In the genomic region with DNA sequence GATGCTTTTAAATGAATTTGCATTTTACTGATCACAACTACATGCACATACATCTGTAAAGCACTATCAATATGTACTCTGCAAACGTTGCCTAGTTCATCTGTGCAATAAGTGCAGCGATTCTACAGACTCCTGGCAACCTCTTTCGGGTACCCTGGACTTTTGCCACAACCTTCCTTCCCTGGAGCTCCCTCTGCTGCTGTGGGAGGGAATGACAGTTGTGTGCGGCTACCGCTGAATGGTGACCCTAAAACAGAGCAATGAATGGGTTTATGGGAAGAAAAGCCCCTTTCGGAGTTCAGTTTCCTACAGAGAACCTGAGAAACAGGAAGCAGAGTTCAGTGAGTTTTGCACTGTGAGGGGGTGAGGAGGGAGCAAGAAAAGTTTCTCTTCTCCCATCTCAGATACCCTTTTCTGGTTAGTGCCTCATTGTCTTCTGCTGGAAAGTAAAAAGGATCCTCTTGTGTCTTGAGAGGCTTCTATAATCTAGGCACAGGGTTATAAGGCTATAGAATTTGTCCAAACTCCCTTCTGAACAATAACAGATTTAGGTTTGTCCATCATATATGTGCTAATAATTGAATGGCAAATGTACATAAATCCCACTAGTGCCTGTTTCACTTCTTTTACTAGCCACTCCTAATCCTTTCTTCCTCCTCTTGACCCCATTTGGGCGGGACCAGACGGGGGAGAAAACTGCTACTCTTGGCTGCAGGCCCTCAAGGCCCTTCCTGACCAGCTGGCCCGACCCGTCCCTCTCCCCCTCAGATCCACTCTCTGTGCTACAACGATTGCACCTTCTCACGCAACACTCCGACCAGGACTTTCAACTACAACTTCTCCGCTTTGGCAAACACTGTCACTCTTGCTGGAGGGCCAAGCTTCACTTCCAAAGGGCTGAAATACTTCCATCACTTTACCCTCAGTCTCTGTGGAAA, we compare ENCODE assay signal across 8 cellular contexts. TPM values are rescaled to one million over a fixed set of nuclear protein-coding genes. Genes with fewer than 3 reads are reported as not detected.
DNase-seq lines count a peak whose midpoint lies in the region; ATAC-seq, FAIRE-seq and TF ChIP-seq lines count a peak whose summit lies in the region.

No MANE protein-coding gene starts in this region.

- no peaks in the 10 kb centered on the region for H3K36me3 ChIP-seq in DOHH2 (ENCODE audit: control insufficient read depth, low read length)
- H3K36me3 ChIP-seq in PC-3 (ENCODE audit: low read depth, low read length), result no peaks in the 10 kb centered on the region
- H3K36me3 ChIP-seq in keratinocyte (ENCODE audit: control insufficient read depth in 2 of 2, extremely low read depth in 1 of 2, insufficient read depth in 2 of 2, low read length in 2 of 2), result no peaks in the 10 kb centered on the region

- H3K4me2 ChIP-seq in DOHH2 (ENCODE audit: low read length) (peak overlapping the region; percentile 43), PC-3 (ENCODE audit: low read length) (no peak overlapping the region), keratinocyte (ENCODE audit: control insufficient read depth, extremely low read depth, insufficient read depth, low read depth, low read length) (no peak overlapping the region)

- no peak overlapping the region for H3K4me3 ChIP-seq in DOHH2 (ENCODE audit: low read length)
- H3K4me3 ChIP-seq in PC-3 (ENCODE audit: low read length), result no peak overlapping the region
- no peak overlapping the region for H3K4me3 ChIP-seq in keratinocyte (ENCODE audit: control insufficient read depth in 2 of 3, extremely low read depth in 1 of 3, insufficient read depth in 2 of 3, low read depth in 1 of 3, low read length in 3 of 3)

- dilution Hi-C loops in keratinocyte (cut with MboI; ENCODE audit: extremely low pct_ligation_motif_present, low sequenced_read_pairs), result no loop called here

- H4K20me1 ChIP-seq in DOHH2 (ENCODE audit: control insufficient read depth, insufficient read depth, low read depth, low read length) (no peaks in the 10 kb centered on the region), PC-3 (ENCODE audit: low read length) (no peaks in the 10 kb centered on the region), keratinocyte (ENCODE audit: control insufficient read depth, extremely low read depth, insufficient read depth, low read length) (no peaks in the 10 kb centered on the region)

- peak overlapping the region; percentile 32 for H2AFZ ChIP-seq in PC-3 (ENCODE audit: low read length)
- H2AFZ ChIP-seq in keratinocyte (ENCODE audit: control insufficient read depth, low read length), result no peak overlapping the region

- no peak for FAIRE-seq in keratinocyte (lab: Jason Lieb, UNC)

- no peak for ATAC-seq in PC-3
- no peak for ATAC-seq in GM19328 (IDR thresholded peaks at IDR 0.05; ENCODE audit: unreplicated experiment)

- peak; percentile 87 for DNase-seq in HEK293T (ENCODE audit: extremely low spot score)
- peak; percentile 75 for DNase-seq in PC-3
- DNase-seq in activated effector memory CD4-positive, alpha-beta T cell treated with Interleukin-2 at 50 U/mL for 16 hours, result peak; percentile 5
- no peak for DNase-seq in keratinocyte (ENCODE audit: low read depth, low spot score)
- DNase-seq in stimulated activated CD4-positive, alpha-beta T cell treated with anti-CD3 and anti-CD28 coated beads, TNF-alpha, amount 100 ng/mL, for 4 hours (ENCODE audit: low read depth in 3 of 3), result peak in 2 of 3 experiments; percentile 17 to 25
- no peak for DNase-seq in NCI-H1092 treated with DMSO at 0.1 percent for 48 hours (lab: John Stamatoyannopoulos, UW)

- H3K27me3 ChIP-seq in DOHH2 (ENCODE audit: control insufficient read depth, low read length) (peaks cover 9% of the 10 kb centered on the region; the same call in 1 of the 2 replicates), PC-3 (ENCODE audit: low read length) (no peaks in the 10 kb centered on the region), keratinocyte (ENCODE audit: control insufficient read depth, extremely low read depth, insufficient read depth, low read length) (no peaks in the 10 kb centered on the region)

- H3K4me1 ChIP-seq in DOHH2 (ENCODE audit: control insufficient read depth, low read length) (peaks cover 13% of the 10 kb centered on the region), PC-3 (ENCODE audit: insufficient read depth, low read length) (peaks cover 22% of the 10 kb centered on the region), keratinocyte (ENCODE audit: control insufficient read depth, extremely low read depth, insufficient read depth, low read length) (peaks cover 21% of the 10 kb centered on the region)

- POLR2A ChIA-PET in HEK293T (lab: Yijun Ruan, JAX), result interaction anchor here (1.0 to 1.1 kb wide), 2 partner anchors 94 to 104 kb away, joined by 5 to 7 read pairs; partner anchors contain the start of gene TMEM167B
- POLR2A ChIA-PET in PC-3 (lab: Charles Lee; ENCODE audit: unreplicated experiment), result interaction anchor here (0.7 kb wide), 1 partner anchor 152 kb away, joined by 4 read pairs; no protein-coding TSS in a partner anchor

- H3K9me2 ChIP-seq in DOHH2 (replicated peaks; ENCODE audit: control insufficient read depth, low read length), result no peaks in the 10 kb centered on the region
- no peaks in the 10 kb centered on the region for H3K9me2 ChIP-seq in PC-3 (replicated peaks; ENCODE audit: low read length)

- H3K9me3 ChIP-seq in DOHH2 (ENCODE audit: control insufficient read depth, insufficient read depth, low read length), result no peaks in the 10 kb centered on the region
- H3K9me3 ChIP-seq in PC-3 (ENCODE audit: low read length), result no peaks in the 10 kb centered on the region
- no peaks in the 10 kb centered on the region for H3K9me3 ChIP-seq in keratinocyte (ENCODE audit: control insufficient read depth, low read depth, low read length)

- intact Hi-C loops in PC-3 (cut with micrococcal nuclease), result loop anchor here (1.0 kb wide), 1 partner anchor 82 kb away; a partner anchor contains a TSS

- H3K9ac ChIP-seq in PC-3 (ENCODE audit: low read length) (no peak overlapping the region), keratinocyte (ENCODE audit: control insufficient read depth, extremely low read depth, insufficient read depth, low read length) (no peak overlapping the region)

- H3K79me2 ChIP-seq in DOHH2 (ENCODE audit: control insufficient read depth, low read length) (no peaks in the 10 kb centered on the region), PC-3 (ENCODE audit: low read length) (no peaks in the 10 kb centered on the region), keratinocyte (ENCODE audit: control insufficient read depth, insufficient read depth, low read length) (no peaks in the 10 kb centered on the region)

- H3F3A ChIP-seq in DOHH2 (ENCODE audit: control insufficient read depth, insufficient read depth) (no peaks in the 10 kb centered on the region; the same call in 1 of the 2 replicates), PC-3 (ENCODE audit: low read length, unreplicated experiment) (no peaks in the 10 kb centered on the region)

- TF ChIP-seq CTCF in DOHH2 (IDR thresholded peaks at IDR 0.05; ENCODE audit: low read depth, low read length, poor library complexity, severe bottlenecking), result peak; percentile 88
- TF ChIP-seq CTCF in PC-3 (conservative IDR thresholded peaks at IDR 0.05; ENCODE audit: low read depth, low read length), result peak; percentile 90
- TF ChIP-seq CTCF in keratinocyte (optimal IDR thresholded peaks at IDR 0.05 in 1 of 3, IDR thresholded peaks at IDR 0.05 in 1 of 3, conservative IDR thresholded peaks at IDR 0.05 in 1 of 3; ENCODE audit: extremely low read depth in 1 of 3, insufficient read depth in 2 of 3, low read length in 3 of 3), result peak; percentile 78 to 81 (median 79)

- no TSS peak for BruUV-seq in PC-3 (replicated peaks; lab: Mats Ljungman, UMichigan)

- H3K27ac ChIP-seq in DOHH2 (ENCODE audit: low read depth, low read length) (no peak overlapping the region), PC-3 (ENCODE audit: low read length) (no peak overlapping the region), keratinocyte (ENCODE audit: control insufficient read depth, insufficient read depth, low read length) (no peak overlapping the region)

- H3K9me1 ChIP-seq in keratinocyte (ENCODE audit: control insufficient read depth, extremely low read depth, insufficient read depth, low read length), result no peaks in the 10 kb centered on the region

- CTCF ChIA-PET in HEK293T (lab: Yijun Ruan, JAX), result interaction anchor here (0.6 to 1.8 kb wide), 14 partner anchors 12 to 1774 kb away, joined by 3 to 10 read pairs (median 3); partner anchors contain the start of gene TMEM167B
- CTCF ChIA-PET in PC-3 (lab: Charles Lee), result interaction anchor here (0.5 to 1.6 kb wide), 5 partner anchors 13 to 645 kb away, joined by 3 to 6 read pairs (median 4); a partner anchor contains a TSS

TF ChIP-seq in HEK293T, 16 proteins besides CTCF, POLR2A, EP300 and RAD21 (continues in another document):
- TF ChIP-seq SUZ12 (IDR thresholded peaks at IDR 0.05) (no peak), BHLHE40 (IDR thresholded peaks at IDR 0.05; ENCODE audit: borderline replicate concordance) (no peak), PKNOX1 (IDR thresholded peaks at IDR 0.05) (no peak), NFRKB (IDR thresholded peaks at IDR 0.05) (no peak)

RNA-seq across cellular contexts. Expression of gene SARS1, which starts 19.8 kb away (rescaled TPM):
- 146 and 158 TPM in 2 replicates for total RNA-seq in PC-3 (2014; rRNA removed)
- polyA plus RNA-seq in keratinocyte, result 198 to 233 TPM (median 203 TPM) in 3 replicates
- polyA plus RNA-seq in keratinocyte (2011; ENCODE audit: low read depth), result 559 TPM
- 196 and 203 TPM in 2 replicates for polyA plus RNA-seq in keratinocyte (2011; cell fraction: cytosol; rRNA removed)
- 259 and 264 TPM in 2 replicates for polyA plus RNA-seq in keratinocyte (2011; cell fraction: nucleus; rRNA removed)
- polyA plus RNA-seq in keratinocyte (2012; ENCODE audit: low replicate concordance), result 217 and 364 TPM in 2 replicates
- polyA minus RNA-seq in keratinocyte, result 128 to 153 TPM (median 149 TPM) in 3 replicates
- 81.1 TPM for polyA minus RNA-seq in keratinocyte (2011; cell fraction: cytosol; rRNA and poly(A)+ RNA removed)
- 63.2 and 101 TPM in 2 replicates for polyA minus RNA-seq in keratinocyte (2011; cell fraction: nucleus; rRNA and poly(A)+ RNA removed)

RNA-seq across cellular contexts. Expression of gene CELSR2, which starts 55.4 kb away (rescaled TPM):
- 3.6 and 6.4 TPM in 2 replicates for total RNA-seq in PC-3 (2014; rRNA removed)
- polyA plus RNA-seq in keratinocyte, result 7.3 to 13.7 TPM (median 12.6 TPM) in 3 replicates
- polyA plus RNA-seq in keratinocyte (2011; ENCODE audit: low read depth), result 7.8 TPM
- 3.3 and 4.0 TPM in 2 replicates for polyA plus RNA-seq in keratinocyte (2011; cell fraction: cytosol; rRNA removed)
- polyA plus RNA-seq in keratinocyte (2011; cell fraction: nucleus; rRNA removed), result 55.9 and 57.6 TPM in 2 replicates
- polyA plus RNA-seq in keratinocyte (2012; ENCODE audit: low replicate concordance), result 17.8 and 35.2 TPM in 2 replicates
- polyA minus RNA-seq in keratinocyte, result 36.2 to 84.0 TPM (median 51.3 TPM) in 3 replicates
- polyA minus RNA-seq in keratinocyte (2011; cell fraction: cytosol; rRNA and poly(A)+ RNA removed), result 15.9 TPM
- 108 and 110 TPM in 2 replicates for polyA minus RNA-seq in keratinocyte (2011; cell fraction: nucleus; rRNA and poly(A)+ RNA removed)

Comparison
In these comparisons a context has a peak if more than half of its experiments do, and no peak if none do; other contexts are left out.
1. DNase-seq: peak in HEK293T (single experiment), PC-3 (single experiment), activated effector memory CD4-positive, alpha-beta T cell treated with Interleukin-2 at 50 U/mL for 16 hours (single experiment) and stimulated activated CD4-positive, alpha-beta T cell treated with anti-CD3 and anti-CD28 coated beads, TNF-alpha, amount 100 ng/mL, for 4 hours (2 of 3); none in keratinocyte (single experiment) and NCI-H1092 treated with DMSO at 0.1 percent for 48 hours (single experiment).
2. Peak in every context shown above with its lines, with median percentiles within 50 percentile points of each other: CTCF ChIP-seq.